Comparison of ENCODE assay signal across 8 cellular contexts in genomic region chr19:7902796-7903243, GRCh38. TPM values are rescaled to one million over a fixed set of nuclear protein-coding genes. Genes with fewer than 3 reads are reported as not detected.
DNase-seq lines count a peak whose midpoint lies in the region; ATAC-seq and TF ChIP-seq lines count a peak whose summit lies in the region.

No MANE protein-coding gene starts in this region.

- DNase-seq in left ventricle myocardium inferior (no peak), left cardiac atrium (no peak), left lung (no peak), tibial nerve (ENCODE audit: low spot score in 2 of 2) (no peak), germinal center (ENCODE audit: low spot score) (no peak), NCI-H345 treated with DMSO at 0.1 percent for 48 hours (lab: John Stamatoyannopoulos, UW; ENCODE audit: unreplicated experiment) (no peak), NCI-H774 (lab: John Stamatoyannopoulos, UW) (no peak)
- no peak for DNase-seq in activated naive CD4-positive, alpha-beta T cell treated with anti-CD3 and anti-CD28 coated beads, Interleukin-2, amount 50 U/mL, for 72 hours (ENCODE audit: low spot score in 2 of 2)

- no peak for TF ChIP-seq CTCF in left ventricle myocardium inferior (IDR thresholded peaks at IDR 0.05; ENCODE audit: borderline replicate concordance)
- TF ChIP-seq CTCF in left lung (IDR thresholded peaks at IDR 0.05) = no peak
- no peak for TF ChIP-seq CTCF in tibial nerve (IDR thresholded peaks at IDR 0.05)

- ATAC-seq in left cardiac atrium = no peak
- no peak for ATAC-seq in activated naive CD4-positive, alpha-beta T cell treated with anti-CD3 and anti-CD28 coated beads, Interleukin-2, amount 50 U/mL, for 72 hours
- peak; percentile 49 for ATAC-seq in left lung

- H3K36me3 Mint-ChIP-seq in activated naive CD4-positive, alpha-beta T cell treated with anti-CD3 and anti-CD28 coated beads, Interleukin-2, amount 50 U/mL, for 72 hours = peaks cover 10% of the 10 kb centered on the region in 2 donors

- H3K9me3 ChIP-seq in left ventricle myocardium inferior (replicated peaks) (no peaks in the 10 kb centered on the region), left lung (no peaks in the 10 kb centered on the region), tibial nerve (no peaks in the 10 kb centered on the region)

- H3K4me1 ChIP-seq in left ventricle myocardium inferior (peaks cover 46% of the 10 kb centered on the region), left lung (peaks cover 17 to 50% of the 10 kb centered on the region in 2 donors), tibial nerve (peaks cover 0 to 43% (median 16%) of the 10 kb centered on the region in 4 donors)

- H3K36me3 ChIP-seq in left ventricle myocardium inferior (peaks cover 17% of the 10 kb centered on the region), left lung (peaks cover 0 to 17% of the 10 kb centered on the region in 2 donors), tibial nerve (peaks cover 0 to 22% (median 0%) of the 10 kb centered on the region in 3 donors)

- intact Hi-C loops in left ventricle myocardium inferior (cut with micrococcal nuclease) (no loop called here), left cardiac atrium (cut with DNase I) (no loop called here), left lung (cut with DNase I) (no loop called here)

- H3K9me3 Mint-ChIP-seq in activated naive CD4-positive, alpha-beta T cell treated with anti-CD3 and anti-CD28 coated beads, Interleukin-2, amount 50 U/mL, for 72 hours = no peaks in the 10 kb centered on the region

- H3K27ac Mint-ChIP-seq in activated naive CD4-positive, alpha-beta T cell treated with anti-CD3 and anti-CD28 coated beads, Interleukin-2, amount 50 U/mL, for 72 hours = peak overlapping the region; percentile 96 to 97

- WGBS in tibial nerve, 2 donors = 13 to 27% methylated on average over 11 to 19 of the region's 20 CpGs

- H3K4me3 ChIP-seq in left ventricle myocardium inferior (peak overlapping the region; percentile 97), left lung (peak overlapping the region; percentile 50 to 87), tibial nerve (peak overlapping the region; percentile 43 to 82 (median 62))

- TF ChIP-seq POLR2A in tibial nerve (IDR thresholded peaks at IDR 0.05) = no peak

- H3K27me3 ChIP-seq in left ventricle myocardium inferior (ENCODE audit: low read depth) (no peaks in the 10 kb centered on the region), left lung (peaks cover 0 to 5% of the 10 kb centered on the region in 2 donors), tibial nerve (no peaks in the 10 kb centered on the region)

- TF ChIP-seq EP300 in tibial nerve (IDR thresholded peaks at IDR 0.05) = no peak

- H3K27ac ChIP-seq in left ventricle myocardium inferior (replicated peaks) (peak overlapping the region; percentile 93), left lung (peak overlapping the region; percentile 85 to 88), tibial nerve (peak overlapping the region; percentile 19 to 92 (median 85))

RNA-seq across cellular contexts. Expression of gene MAP2K7, which starts 0.9 kb away (rescaled TPM):
- 24.2 TPM for total RNA-seq in left ventricle myocardium inferior
- total RNA-seq in left cardiac atrium = 10 to 100 TPM; 24.3 to 25.8 TPM
- 10 to 100 TPM; 38.4 to 55.3 TPM for total RNA-seq in activated naive CD4-positive, alpha-beta T cell treated with anti-CD3 and anti-CD28 coated beads, Interleukin-2, amount 50 U/mL, for 72 hours
- total RNA-seq in left lung = 10 to 100 TPM; 30.5 to 31.1 TPM
- 10 to 100 TPM; 11.1 to 31.2 (median 20.9) TPM for total RNA-seq in tibial nerve

RNA-seq across cellular contexts. Expression of gene TGFBR3L, which starts 11.8 kb away (rescaled TPM):
- total RNA-seq in left ventricle myocardium inferior (8.2 TPM), left cardiac atrium (10 to 100 TPM in 1 of 2 donors, 1 to 10 TPM in 1; 9.7 to 13.6 TPM), left lung (under 1 TPM; 0.29 to 0.55 TPM), tibial nerve (not detected)
- total RNA-seq in activated naive CD4-positive, alpha-beta T cell treated with anti-CD3 and anti-CD28 coated beads, Interleukin-2, amount 50 U/mL, for 72 hours = 1 to 10 TPM; 3.3 to 5.8 TPM

RNA-seq across cellular contexts. Expression of gene LRRC8E, which starts 14.5 kb away (rescaled TPM):
- total RNA-seq in left ventricle myocardium inferior (0.44 TPM), left cardiac atrium (1 to 10 TPM in 1 of 2 donors, under 1 TPM in 1; 0.88 to 1.7 TPM), left lung (10 to 100 TPM in 1 of 2 donors, 1 to 10 TPM in 1; 5.9 to 10.5 TPM), tibial nerve (1 to 10 TPM in 1 of 4 donors, under 1 TPM in 1, not detected in 2; 0.59 to 1.2 TPM)
- total RNA-seq in activated naive CD4-positive, alpha-beta T cell treated with anti-CD3 and anti-CD28 coated beads, Interleukin-2, amount 50 U/mL, for 72 hours = not detected

RNA-seq across cellular contexts. Expression of gene SNAPC2, which starts 17.3 kb away (rescaled TPM):
- total RNA-seq in left ventricle myocardium inferior (9.8 TPM), left cardiac atrium (10 to 100 TPM in 1 of 2 donors, 1 to 10 TPM in 1; 9.6 to 13.9 TPM), left lung (10 to 100 TPM; 15.2 to 20.5 TPM), tibial nerve (10 to 100 TPM; 11.6 to 26.4 (median 16.1) TPM)
- 10 to 100 TPM; 16.0 to 22.0 TPM for total RNA-seq in activated naive CD4-positive, alpha-beta T cell treated with anti-CD3 and anti-CD28 coated beads, Interleukin-2, amount 50 U/mL, for 72 hours

RNA-seq across cellular contexts. Expression of gene CTXN1, which starts 23.1 kb away (rescaled TPM):
- total RNA-seq in left ventricle myocardium inferior (0.22 TPM), left cardiac atrium (under 1 TPM; 0.91 to 0.97 TPM), left lung (1 to 10 TPM; 6.5 to 8.5 TPM), tibial nerve (1 to 10 TPM in 3 of 4 donors, under 1 TPM in 1; 0.66 to 7.2 (median 3.0) TPM)
- under 1 TPM in 1 of 2 donors, not detected in 1; 0.78 TPM for total RNA-seq in activated naive CD4-positive, alpha-beta T cell treated with anti-CD3 and anti-CD28 coated beads, Interleukin-2, amount 50 U/mL, for 72 hours
